Comparison of ENCODE assay signal across 20 cellular contexts in the genomic region with DNA sequence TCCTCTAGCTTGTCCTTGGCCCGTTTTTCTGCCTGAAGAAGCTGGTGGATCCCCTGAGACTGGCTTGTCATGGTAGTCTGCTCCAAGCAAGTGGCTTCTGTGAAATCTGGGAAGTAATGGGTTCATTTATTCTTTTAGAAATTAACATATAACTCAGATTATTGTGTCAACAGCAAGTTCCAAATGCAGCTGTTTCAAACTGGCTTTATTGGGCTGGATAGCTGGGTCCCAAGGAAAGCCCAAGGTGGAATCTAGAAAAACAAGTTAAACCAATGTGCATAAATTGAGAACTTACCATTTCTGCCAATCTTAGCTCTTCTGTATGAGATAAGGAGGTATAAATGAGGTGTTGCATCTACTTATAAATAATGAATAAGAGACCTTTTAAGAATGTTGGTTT. TPM values are rescaled to one million over a fixed set of nuclear protein-coding genes. Genes with fewer than 3 reads are reported as not detected.
DNase-seq lines count a peak whose midpoint lies in the region; ATAC-seq and TF ChIP-seq lines count a peak whose summit lies in the region.
"Had no signal": no experiment of that assay in that cellular context is flagged by ENCODE, and none has a peak within 500 bp of the region (broad histone marks: within the 10 kb centered on the region; RNA-seq: fewer than 3 reads in every experiment).

A gene with protein sequence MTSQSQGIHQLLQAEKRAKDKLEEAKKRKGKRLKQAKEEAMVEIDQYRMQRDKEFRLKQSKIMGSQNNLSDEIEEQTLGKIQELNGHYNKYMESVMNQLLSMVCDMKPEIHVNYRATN (minus strand): TSS at position 101 of the 400 bp plus-strand sequence. CDS start 30 bp downstream, at position 71.

- no peak for TF ChIP-seq CTCF in RWPE1 (conservative IDR thresholded peaks at IDR 0.05; ENCODE audit: low read depth)

- H3K27ac ChIP-seq in Karpas-422 (ENCODE audit: low read length) (peak within 1 kb of the TSS; percentile 97), RWPE1 (no peak within 1 kb of the TSS)
- H3K27ac ChIP-seq: A549 had no signal

- no peaks in the 10 kb centered on the region for H4K20me1 ChIP-seq in Karpas-422 (ENCODE audit: insufficient read depth, low read depth, low read length)

- CTCF ChIA-PET in RWPE1 (lab: Yijun Ruan, JAX): interaction anchor here (0.7 kb wide), 1 partner anchor 108 kb away, joined by 6 read pairs; no protein-coding TSS in a partner anchor

- H2AFZ ChIP-seq in Karpas-422 (ENCODE audit: low read length): peak within 1 kb of the TSS; percentile 80

- H3K9me3 ChIP-seq in Karpas-422 (ENCODE audit: low read length): no peaks in the 10 kb centered on the region
- H3K9me3 ChIP-seq: A549 had no signal

- H3K9me3 Mint-ChIP-seq in activated naive CD4-positive, alpha-beta T cell treated with anti-CD3 and anti-CD28 coated beads, Interleukin-2, amount 50 U/mL, for 24 hours: no peaks in the 10 kb centered on the region
- H3K9me3 Mint-ChIP-seq in activated T-helper 17 cell treated with anti-CD3 and anti-CD28 coated beads, Interleukin-2, amount 50 U/mL, for 72 hours: no peaks in the 10 kb centered on the region
- no peaks in the 10 kb centered on the region for H3K9me3 Mint-ChIP-seq in stimulated activated naive CD8-positive, alpha-beta T cell treated with anti-CD3 and anti-CD28 coated beads, Interleukin-15, amount 100 ng/mL, for 72 hours
- H3K9me3 Mint-ChIP-seq: HFFc6 had no signal

- H3K9me2 ChIP-seq in Karpas-422 (replicated peaks; ENCODE audit: insufficient read depth, low read length): no peaks in the 10 kb centered on the region

- H3K4me2 ChIP-seq in Karpas-422 (ENCODE audit: low read depth, low read length, poor library complexity, severe bottlenecking): peak within 1 kb of the TSS; percentile 25
- H3K4me2 ChIP-seq: A549 had no signal

- no peak for ATAC-seq in activated T-helper 17 cell treated with anti-CD3 and anti-CD28 coated beads, Interleukin-2, amount 50 U/mL, for 72 hours (replicated peaks)
- ATAC-seq in stimulated activated naive CD8-positive, alpha-beta T cell treated with anti-CD3 and anti-CD28 coated beads, Interleukin-15, amount 100 ng/mL, for 72 hours: no peak
- no peak for ATAC-seq in GM19455 (IDR thresholded peaks at IDR 0.05; ENCODE audit: unreplicated experiment)
- ATAC-seq: A549, HepG2 had no signal

- peak within 1 kb of the TSS; percentile 69 for H3K4me3 Mint-ChIP-seq in activated naive CD4-positive, alpha-beta T cell treated with anti-CD3 and anti-CD28 coated beads, Interleukin-2, amount 50 U/mL, for 24 hours
- peak within 1 kb of the TSS; percentile 47 for H3K4me3 Mint-ChIP-seq in activated T-helper 17 cell treated with anti-CD3 and anti-CD28 coated beads, Interleukin-2, amount 50 U/mL, for 72 hours
- peak within 1 kb of the TSS; percentile 80 to 90 for H3K4me3 Mint-ChIP-seq in stimulated activated naive CD8-positive, alpha-beta T cell treated with anti-CD3 and anti-CD28 coated beads, Interleukin-15, amount 100 ng/mL, for 72 hours
- H3K4me3 Mint-ChIP-seq: CD14-positive monocyte, HFFc6 had no signal

- no peak within 1 kb of the TSS for H3K4me3 ChIP-seq in Karpas-422 (ENCODE audit: low read length)
- H3K4me3 ChIP-seq: A549 had no signal

- no peaks in the 10 kb centered on the region for H3K36me3 ChIP-seq in Karpas-422 (ENCODE audit: insufficient read depth, low read length)

- H3K79me2 ChIP-seq in Karpas-422 (ENCODE audit: low read length): no peaks in the 10 kb centered on the region

- H3K9ac ChIP-seq in Karpas-422 (ENCODE audit: low read length): no peak within 1 kb of the TSS

- no peaks in the 10 kb centered on the region for H3K36me3 Mint-ChIP-seq in activated naive CD4-positive, alpha-beta T cell treated with anti-CD3 and anti-CD28 coated beads, Interleukin-2, amount 50 U/mL, for 24 hours
- no peaks in the 10 kb centered on the region for H3K36me3 Mint-ChIP-seq in activated T-helper 17 cell treated with anti-CD3 and anti-CD28 coated beads, Interleukin-2, amount 50 U/mL, for 72 hours (ENCODE audit: low read depth)
- H3K36me3 Mint-ChIP-seq: CD14-positive monocyte had no signal

- H3K27ac Mint-ChIP-seq in activated naive CD4-positive, alpha-beta T cell treated with anti-CD3 and anti-CD28 coated beads, Interleukin-2, amount 50 U/mL, for 24 hours: peak within 1 kb of the TSS; percentile 91
- H3K27ac Mint-ChIP-seq in activated T-helper 17 cell treated with anti-CD3 and anti-CD28 coated beads, Interleukin-2, amount 50 U/mL, for 72 hours: peak within 1 kb of the TSS; percentile 11
- H3K27ac Mint-ChIP-seq in stimulated activated naive CD8-positive, alpha-beta T cell treated with anti-CD3 and anti-CD28 coated beads, Interleukin-15, amount 100 ng/mL, for 72 hours: peak within 1 kb of the TSS; percentile 59 to 64
- H3K27ac Mint-ChIP-seq: CD14-positive monocyte, HFFc6 had no signal

- POLR2A ChIA-PET in RWPE1 (lab: Yijun Ruan, JAX; ENCODE audit: low non-redundant PET): no interaction called here

- H3K27me3 ChIP-seq in Karpas-422 (ENCODE audit: low read length): no peaks in the 10 kb centered on the region

- H3K4me1 Mint-ChIP-seq in activated naive CD4-positive, alpha-beta T cell treated with anti-CD3 and anti-CD28 coated beads, Interleukin-2, amount 50 U/mL, for 24 hours: peaks cover 90% of the 10 kb centered on the region
- H3K4me1 Mint-ChIP-seq in activated T-helper 17 cell treated with anti-CD3 and anti-CD28 coated beads, Interleukin-2, amount 50 U/mL, for 72 hours: peaks cover 28% of the 10 kb centered on the region
- H3K4me1 Mint-ChIP-seq in stimulated activated naive CD8-positive, alpha-beta T cell treated with anti-CD3 and anti-CD28 coated beads, Interleukin-15, amount 100 ng/mL, for 72 hours: peaks cover 70% of the 10 kb centered on the region

- DNase-seq in activated naive CD4-positive, alpha-beta T cell treated with anti-CD3 and anti-CD28 coated beads, Interleukin-2, amount 50 U/mL, for 16 hours: no peak
- no peak for DNase-seq in Karpas-422
- no peak for DNase-seq in stimulated activated naive CD8-positive, alpha-beta T cell treated with anti-CD3 and anti-CD28 coated beads, Interleukin-15, amount 100 ng/mL, for 72 hours
- no peak for DNase-seq in SIG-M5 treated with dmso at 0.1 percent for 504 hours (lab: John Stamatoyannopoulos, UW; ENCODE audit: unreplicated experiment)
- no peak for DNase-seq in RWPE1 (ENCODE audit: low spot score)
- DNase-seq: DMS79, GF-D8, HFFc6, Kasumi-1, NCI-H1930, NCI-H2171, NCI-H748 treated with DMSO at 0.1 percent for 48 hours, SIG-M5 had no signal

- peaks cover 90% of the 10 kb centered on the region for H3K4me1 ChIP-seq in Karpas-422 (ENCODE audit: low read length)
- H3K4me1 ChIP-seq: A549 had no signal

- H3K27me3 Mint-ChIP-seq in activated naive CD4-positive, alpha-beta T cell treated with anti-CD3 and anti-CD28 coated beads, Interleukin-2, amount 50 U/mL, for 24 hours: no peaks in the 10 kb centered on the region
- H3K27me3 Mint-ChIP-seq in activated T-helper 17 cell treated with anti-CD3 and anti-CD28 coated beads, Interleukin-2, amount 50 U/mL, for 72 hours: no peaks in the 10 kb centered on the region
- H3K27me3 Mint-ChIP-seq in stimulated activated naive CD8-positive, alpha-beta T cell treated with anti-CD3 and anti-CD28 coated beads, Interleukin-15, amount 100 ng/mL, for 72 hours: no peaks in the 10 kb centered on the region

RNA-seq across cellular contexts. Expression of the gene that starts here (rescaled TPM):
- total RNA-seq in Karpas-422 (2014; rRNA removed; shearing (Covaris generic); ENCODE audit: low replicate concordance): not detected in 2 replicates
- total RNA-seq in activated T-helper 17 cell treated with anti-CD3 and anti-CD28 coated beads, Interleukin-2, amount 50 U/mL, for 72 hours: not detected
- total RNA-seq: H4, HepG2 had no signal

Comparison
In these comparisons a context has a peak if more than half of its experiments do, and no peak if none do; other contexts are left out.
1. H3K27ac Mint-ChIP-seq: peak in every context shown above with its lines; median percentile 91 in activated naive CD4-positive, alpha-beta T cell treated with anti-CD3 and anti-CD28 coated beads, Interleukin-2, amount 50 U/mL, for 24 hours; 62 in stimulated activated naive CD8-positive, alpha-beta T cell treated with anti-CD3 and anti-CD28 coated beads, Interleukin-15, amount 100 ng/mL, for 72 hours; 11 in activated T-helper 17 cell treated with anti-CD3 and anti-CD28 coated beads, Interleukin-2, amount 50 U/mL, for 72 hours.